In genomic region chr13:94784066-94784465, GRCh38 we compare ENCODE assay signal across 16 cellular contexts.
A peak's percentile ranks its signal among the peaks of the same experiment; 100 is the strongest.
DNase-seq lines count a peak whose midpoint lies in the region; ATAC-seq and TF ChIP-seq lines count a peak whose summit lies in the region.
"Had no signal": no experiment of that assay in that cellular context is flagged by ENCODE, and none has a peak within 500 bp of the region (broad histone marks: within the 10 kb centered on the region; RNA-seq: fewer than 3 reads in every experiment).

No MANE protein-coding gene starts in this region.

- no peak overlapping the region for H3K4me3 Mint-ChIP-seq in GM23338
- H3K4me3 Mint-ChIP-seq in Caco-2 (ENCODE audit: unreplicated experiment), result no peak overlapping the region

- H3K4me2 ChIP-seq in GM23338, result no peak overlapping the region
- H3K4me2 ChIP-seq: BLaER1 treated with 17β-estradiol and CSF1 and Interleukin-3, amounts not matched to agents 10 nM and 100 nM had no signal

- peaks cover 9% of the 10 kb centered on the region; the same call in 2 of the 3 replicates for H3K4me1 Mint-ChIP-seq in GM23338
- H3K4me1 Mint-ChIP-seq in Caco-2 (ENCODE audit: low read depth, unreplicated experiment), result no peaks in the 10 kb centered on the region

- 0 out of 2 replicates have a peak, but pooled peaks cover 5% of the 10 kb centered on the region for H3K9me2 ChIP-seq in GM23338 (ENCODE audit: insufficient read depth)

- H2AFZ ChIP-seq in GM23338, result 0 out of 2 replicates have a peak overlapping the region, but pooled peaks have one; percentile 38

- peaks cover 6% of the 10 kb centered on the region; the same call in 1 of the 2 replicates for H3K4me1 ChIP-seq in GM23338 (ENCODE audit: insufficient read depth)
- H3K4me1 ChIP-seq in Caco-2, result no peaks in the 10 kb centered on the region
- H3K4me1 ChIP-seq: BLaER1 treated with 17β-estradiol and CSF1 and Interleukin-3, amounts not matched to agents 10 nM and 100 nM; Peyer's patch had no signal

- H4K20me1 ChIP-seq in GM23338 (replicated peaks; ENCODE audit: insufficient read depth), result no peaks in the 10 kb centered on the region
- H4K20me1 ChIP-seq: BLaER1 treated with 17β-estradiol and CSF1 and Interleukin-3, amounts not matched to agents 10 nM and 100 nM had no signal

- in situ Hi-C loops in astrocyte of the cerebellum (cut with HindIII; ENCODE audit: low sequenced_read_pairs), result no loop called here

- H3K36me3 ChIP-seq in GM23338 (ENCODE audit: insufficient read depth) (no peaks in the 10 kb centered on the region; the same call in 1 of the 2 replicates), Caco-2 (ENCODE audit: control insufficient read depth, insufficient read depth, low read length) (no peaks in the 10 kb centered on the region)
- H3K36me3 ChIP-seq: BLaER1 treated with 17β-estradiol and CSF1 and Interleukin-3, amounts not matched to agents 10 nM and 100 nM; Peyer's patch had no signal

- peaks cover 17% of the 10 kb centered on the region; the same call in 2 of the 3 replicates for H3K9me3 Mint-ChIP-seq in GM23338
- no peaks in the 10 kb centered on the region for H3K9me3 Mint-ChIP-seq in Caco-2 (ENCODE audit: unreplicated experiment)

- peaks cover 6% of the 10 kb centered on the region; the same call in 2 of the 3 replicates for H3K36me3 Mint-ChIP-seq in GM23338 (ENCODE audit: low read depth)
- H3K36me3 Mint-ChIP-seq in Caco-2 (ENCODE audit: insufficient read depth, unreplicated experiment), result no peaks in the 10 kb centered on the region

- no TSS peak for BruUV-seq in Caco-2 (replicated peaks; lab: Mats Ljungman, UMichigan)

- intact Hi-C loops in left ventricle myocardium superior (cut with micrococcal nuclease) (no loop called here), Caco-2 (cut with micrococcal nuclease; ENCODE audit: unreplicated experiment) (no loop called here)

- no peaks in the 10 kb centered on the region for H3K79me2 ChIP-seq in GM23338 (replicated peaks; ENCODE audit: insufficient read depth)

- no peak for TF ChIP-seq CTCF in GM23338 (conservative IDR thresholded peaks at IDR 0.05; ENCODE audit: low read depth in 2 of 2)
- TF ChIP-seq CTCF in astrocyte of the cerebellum (IDR thresholded peaks at IDR 0.05; ENCODE audit: low read depth, low read length, missing control alignments), result no peak
- TF ChIP-seq CTCF in fibroblast of villous mesenchyme (IDR thresholded peaks at IDR 0.05; ENCODE audit: insufficient read depth, low read depth, low read length), result no peak
- no peak for TF ChIP-seq CTCF in Caco-2 (IDR thresholded peaks at IDR 0.05; ENCODE audit: insufficient read depth in 1 of 2, low read depth in 1 of 2, low read length in 1 of 2, severe bottlenecking in 1 of 2, unreplicated experiment in 1 of 2)

- DNase-seq in GM23338 (ENCODE audit: low spot score) (no peak), astrocyte of the cerebellum (ENCODE audit: low read depth) (peak; percentile 27), fibroblast of villous mesenchyme (ENCODE audit: low read depth) (peak; percentile 4), 8988T (no peak), DMS53 treated with DMSO at 0.1 percent for 48 hours (lab: John Stamatoyannopoulos, UW; ENCODE audit: unreplicated experiment) (no peak), left ventricle myocardium superior (no peak), Caco-2 (no peak)
- DNase-seq: DMS153, KG1, NCI-H1092 treated with DMSO at 0.1 percent for 48 hours, NCI-H187, Peyer's patch, SHP77 had no signal

- POLR2A ChIA-PET in Caco-2 (lab: Charles Lee), result no interaction called here

- no peak overlapping the region for H3K27ac ChIP-seq in GM23338 (ENCODE audit: low read depth)
- H3K27ac ChIP-seq: BLaER1 treated with 17β-estradiol and CSF1 and Interleukin-3, amounts not matched to agents 10 nM and 100 nM; HL-60; Peyer's patch had no signal

- H3K27me3 ChIP-seq in GM23338 (ENCODE audit: insufficient read depth), result no peaks in the 10 kb centered on the region
- H3K27me3 ChIP-seq in Caco-2 (replicated peaks; ENCODE audit: control insufficient read depth, insufficient read depth, low read length), result no peaks in the 10 kb centered on the region
- H3K27me3 ChIP-seq: BLaER1 treated with 17β-estradiol and CSF1 and Interleukin-3, amounts not matched to agents 10 nM and 100 nM; Peyer's patch had no signal

- H3K27ac Mint-ChIP-seq in GM23338 (no peak overlapping the region), Caco-2 (ENCODE audit: unreplicated experiment) (no peak overlapping the region)

- H3K4me3 ChIP-seq in GM23338, result no peak overlapping the region
- H3K4me3 ChIP-seq in astrocyte of the cerebellum (ENCODE audit: low read depth, low read length), result no peak overlapping the region
- no peak overlapping the region for H3K4me3 ChIP-seq in fibroblast of villous mesenchyme (ENCODE audit: low read depth, low read length)
- H3K4me3 ChIP-seq in Caco-2 (ENCODE audit: low read depth, low read length), result no peak overlapping the region
- H3K4me3 ChIP-seq: BLaER1 treated with 17β-estradiol and CSF1 and Interleukin-3, amounts not matched to agents 10 nM and 100 nM; Peyer's patch had no signal

- no peaks in the 10 kb centered on the region for H3F3A ChIP-seq in GM23338 (replicated peaks; ENCODE audit: low read depth)

- CTCF ChIA-PET in Caco-2 (lab: Charles Lee), result no interaction called here

- H3K27me3 Mint-ChIP-seq in GM23338 (ENCODE audit: insufficient read depth, low read depth, poor library complexity), result peaks cover 7% of the 10 kb centered on the region
- peaks cover 3% of the 10 kb centered on the region for H3K27me3 Mint-ChIP-seq in Caco-2 (ENCODE audit: insufficient read depth, unreplicated experiment)

- H3K9me3 ChIP-seq in Caco-2, result no peaks in the 10 kb centered on the region
- H3K9me3 ChIP-seq: Peyer's patch had no signal

- ATAC-seq in GM23338 (no peak), left ventricle myocardium superior (no peak)
- ATAC-seq: SK-N-SH treated with all-trans-retinoic acid at 6 μM for 48 hours had no signal

TF ChIP-seq in GM23338, 12 proteins besides CTCF, POLR2A, EP300 and RAD21 (continues in another document):
- TF ChIP-seq POLR2AphosphoS5 (IDR thresholded peaks at IDR 0.05; ENCODE audit: low read depth), result no peak
- no peak for TF ChIP-seq EZH2 (IDR thresholded peaks at IDR 0.05; ENCODE audit: low read depth, unreplicated experiment)
- no peak for TF ChIP-seq JUNB (IDR thresholded peaks at IDR 0.05; ENCODE audit: unreplicated experiment)
- TF ChIP-seq NANOG (IDR thresholded peaks at IDR 0.05; ENCODE audit: borderline replicate concordance), result no peak
- no peak for TF ChIP-seq ZNF331 (CRISPR knock-in tag; IDR thresholded peaks at IDR 0.05; ENCODE audit: low read depth)
- TF ChIP-seq, protein P1, sequence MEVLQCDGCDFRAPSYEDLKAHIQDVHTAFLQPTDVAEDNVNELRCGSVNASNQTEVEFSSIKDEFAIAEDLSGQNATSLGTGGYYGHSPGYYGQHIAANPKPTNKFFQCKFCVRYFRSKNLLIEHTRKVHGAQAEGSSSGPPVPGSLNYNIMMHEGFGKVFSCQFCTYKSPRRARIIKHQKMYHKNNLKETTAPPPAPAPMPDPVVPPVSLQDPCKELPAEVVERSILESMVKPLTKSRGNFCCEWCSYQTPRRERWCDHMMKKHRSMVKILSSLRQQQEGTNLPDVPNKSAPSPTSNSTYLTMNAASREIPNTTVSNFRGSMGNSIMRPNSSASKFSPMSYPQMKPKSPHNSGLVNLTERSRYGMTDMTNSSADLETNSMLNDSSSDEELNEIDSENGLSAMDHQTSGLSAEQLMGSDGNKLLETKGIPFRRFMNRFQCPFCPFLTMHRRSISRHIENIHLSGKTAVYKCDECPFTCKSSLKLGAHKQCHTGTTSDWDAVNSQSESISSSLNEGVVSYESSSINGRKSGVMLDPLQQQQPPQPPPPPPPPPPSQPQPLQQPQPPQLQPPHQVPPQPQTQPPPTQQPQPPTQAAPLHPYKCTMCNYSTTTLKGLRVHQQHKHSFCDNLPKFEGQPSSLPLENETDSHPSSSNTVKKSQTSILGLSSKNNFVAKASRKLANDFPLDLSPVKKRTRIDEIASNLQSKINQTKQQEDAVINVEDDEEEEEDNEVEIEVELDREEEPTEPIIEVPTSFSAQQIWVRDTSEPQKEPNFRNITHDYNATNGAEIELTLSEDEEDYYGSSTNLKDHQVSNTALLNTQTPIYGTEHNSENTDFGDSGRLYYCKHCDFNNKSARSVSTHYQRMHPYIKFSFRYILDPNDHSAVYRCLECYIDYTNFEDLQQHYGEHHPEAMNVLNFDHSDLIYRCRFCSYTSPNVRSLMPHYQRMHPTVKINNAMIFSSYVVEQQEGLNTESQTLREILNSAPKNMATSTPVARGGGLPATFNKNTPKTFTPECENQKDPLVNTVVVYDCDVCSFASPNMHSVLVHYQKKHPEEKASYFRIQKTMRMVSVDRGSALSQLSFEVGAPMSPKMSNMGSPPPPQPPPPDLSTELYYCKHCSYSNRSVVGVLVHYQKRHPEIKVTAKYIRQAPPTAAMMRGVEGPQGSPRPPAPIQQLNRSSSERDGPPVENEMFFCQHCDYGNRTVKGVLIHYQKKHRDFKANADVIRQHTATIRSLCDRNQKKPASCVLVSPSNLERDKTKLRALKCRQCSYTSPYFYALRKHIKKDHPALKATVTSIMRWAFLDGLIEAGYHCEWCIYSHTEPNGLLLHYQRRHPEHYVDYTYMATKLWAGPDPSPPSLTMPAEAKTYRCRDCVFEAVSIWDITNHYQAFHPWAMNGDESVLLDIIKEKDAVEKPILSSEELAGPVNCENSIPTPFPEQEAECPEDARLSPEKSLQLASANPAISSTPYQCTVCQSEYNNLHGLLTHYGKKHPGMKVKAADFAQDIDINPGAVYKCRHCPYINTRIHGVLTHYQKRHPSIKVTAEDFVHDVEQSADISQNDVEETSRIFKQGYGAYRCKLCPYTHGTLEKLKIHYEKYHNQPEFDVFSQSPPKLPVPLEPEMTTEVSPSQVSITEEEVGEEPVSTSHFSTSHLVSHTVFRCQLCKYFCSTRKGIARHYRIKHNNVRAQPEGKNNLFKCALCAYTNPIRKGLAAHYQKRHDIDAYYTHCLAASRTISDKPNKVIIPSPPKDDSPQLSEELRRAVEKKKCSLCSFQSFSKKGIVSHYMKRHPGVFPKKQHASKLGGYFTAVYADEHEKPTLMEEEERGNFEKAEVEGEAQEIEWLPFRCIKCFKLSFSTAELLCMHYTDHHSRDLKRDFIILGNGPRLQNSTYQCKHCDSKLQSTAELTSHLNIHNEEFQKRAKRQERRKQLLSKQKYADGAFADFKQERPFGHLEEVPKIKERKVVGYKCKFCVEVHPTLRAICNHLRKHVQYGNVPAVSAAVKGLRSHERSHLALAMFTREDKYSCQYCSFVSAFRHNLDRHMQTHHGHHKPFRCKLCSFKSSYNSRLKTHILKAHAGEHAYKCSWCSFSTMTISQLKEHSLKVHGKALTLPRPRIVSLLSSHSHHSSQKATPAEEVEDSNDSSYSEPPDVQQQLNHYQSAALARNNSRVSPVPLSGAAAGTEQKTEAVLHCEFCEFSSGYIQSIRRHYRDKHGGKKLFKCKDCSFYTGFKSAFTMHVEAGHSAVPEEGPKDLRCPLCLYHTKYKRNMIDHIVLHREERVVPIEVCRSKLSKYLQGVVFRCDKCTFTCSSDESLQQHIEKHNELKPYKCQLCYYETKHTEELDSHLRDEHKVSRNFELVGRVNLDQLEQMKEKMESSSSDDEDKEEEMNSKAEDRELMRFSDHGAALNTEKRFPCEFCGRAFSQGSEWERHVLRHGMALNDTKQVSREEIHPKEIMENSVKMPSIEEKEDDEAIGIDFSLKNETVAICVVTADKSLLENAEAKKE (CRISPR knock-in tag; IDR thresholded peaks at IDR 0.05), result no peak

Comparison
In these comparisons a context has a peak if more than half of its experiments do, and no peak if none do; other contexts are left out.
1. DNase-seq: peak in astrocyte of the cerebellum (single experiment) and fibroblast of villous mesenchyme (single experiment); none in GM23338 (single experiment), 8988T (single experiment), DMS53 treated with DMSO at 0.1 percent for 48 hours (single experiment), left ventricle myocardium superior (single experiment) and Caco-2 (0 of 2).